1 cellular context compared by ENCODE assay signal in genomic region chr10:92290837-92291609, GRCh38.
A peak's percentile ranks its signal among the peaks of the same experiment; 100 is the strongest.
TF ChIP-seq lines count a peak whose summit lies in the region.

Gene CPEB3, minus strand, starts transcription at chr10:92291078. Its CDS starts 50,728 bp downstream, at chr10:92240350.
Gene MARCHF5, plus strand, starts transcription at chr10:92291167. Its CDS starts 328 bp downstream, at chr10:92291495.

TF ChIP-seq in GM12878, 131 proteins besides CTCF, POLR2A, EP300 and RAD21 (continued from another document and continues in another):
- TF ChIP-seq SKIL (IDR thresholded peaks at IDR 0.05; ENCODE audit: low read depth, poor library complexity, severe bottlenecking) (peak; percentile 12), POLR2AphosphoS5 (IDR thresholded peaks at IDR 0.05; ENCODE audit: low read length) (no peak; the same call in 1 of the 2 replicates), SMAD5 (IDR thresholded peaks at IDR 0.05; ENCODE audit: low read depth) (no peak), FOS (IDR thresholded peaks at IDR 0.05; ENCODE audit: borderline replicate concordance, extremely low read depth, insufficient read length) (no peak), SIX5 (IDR thresholded peaks at IDR 0.05; ENCODE audit: low read depth, low read length, severe bottlenecking) (peak; percentile 87), MTA2 (IDR thresholded peaks at IDR 0.05; ENCODE audit: low read depth) (no peak), ZBED1 (IDR thresholded peaks at IDR 0.05; ENCODE audit: borderline replicate concordance) (no peak), DPF2 (IDR thresholded peaks at IDR 0.05) (peak; percentile 87), PRDM15 (CRISPR knock-in tag; IDR thresholded peaks at IDR 0.05) (no peak), POLR2AphosphoS2 (IDR thresholded peaks at IDR 0.05; ENCODE audit: low read depth, low read length) (no peak), MTA3 (IDR thresholded peaks at IDR 0.05; ENCODE audit: borderline replicate concordance, low read length) (no peak), HCFC1 (IDR thresholded peaks at IDR 0.05; ENCODE audit: low read length) (peak; percentile 96), MEF2A (IDR thresholded peaks at IDR 0.05; ENCODE audit: insufficient read depth, low read depth, low read length) (0 out of 2 replicates have a peak, but pooled peaks have one; percentile 42), GABPA (IDR thresholded peaks at IDR 0.05; ENCODE audit: low read depth) (peak; percentile 58; the same call in 1 of the 2 replicates), HDGF (IDR thresholded peaks at IDR 0.05) (peak; percentile 20; the same call in 1 of the 2 replicates), PML (IDR thresholded peaks at IDR 0.05; ENCODE audit: low read length) (no peak), RELB (IDR thresholded peaks at IDR 0.05; ENCODE audit: low read depth) (peak; percentile 38; the same call in 1 of the 2 replicates), YBX1 (IDR thresholded peaks at IDR 0.05) (no peak), BACH1 (IDR thresholded peaks at IDR 0.05; ENCODE audit: borderline replicate concordance) (0 out of 2 replicates have a peak, but pooled peaks have one; percentile 49), KLF5 (IDR thresholded peaks at IDR 0.05; ENCODE audit: partially characterized antibody) (no peak), SPI1 (IDR thresholded peaks at IDR 0.05; ENCODE audit: borderline replicate concordance, insufficient read depth, low read depth, low read length) (no peak), SRF (IDR thresholded peaks at IDR 0.05; ENCODE audit: low read depth in 2 of 2, low read length in 2 of 2) (peak in 1 of 2 experiments; percentile 68; a peak in 1 of 4 replicates), SREBF1 (IDR thresholded peaks at IDR 0.05; ENCODE audit: low read length) (peak; percentile 83), HSF1 (IDR thresholded peaks at IDR 0.05; ENCODE audit: low read depth, low read length) (no peak), RCOR1 (conservative IDR thresholded peaks at IDR 0.05; ENCODE audit: low read depth, low read length) (no peak), MAX (IDR thresholded peaks at IDR 0.05; ENCODE audit: low read depth, low read length) (0 out of 2 replicates have a peak, but pooled peaks have one; percentile 11), RB1 (IDR thresholded peaks at IDR 0.05; ENCODE audit: borderline replicate concordance) (peak; percentile 29; the same call in 1 of the 2 replicates), NR2C1 (IDR thresholded peaks at IDR 0.05) (peak; percentile 92), ZNF24 (IDR thresholded peaks at IDR 0.05) (no peak), YY1 (IDR thresholded peaks at IDR 0.05; ENCODE audit: low read depth, low read length) (peak; percentile 68), SMC3 (IDR thresholded peaks at IDR 0.05; ENCODE audit: borderline replicate concordance, low read length) (peak; percentile 22; the same call in 1 of the 2 replicates), ZZZ3 (IDR thresholded peaks at IDR 0.05; ENCODE audit: control insufficient read depth, insufficient read length, low read depth) (no peak), USF1 (IDR thresholded peaks at IDR 0.05; ENCODE audit: borderline replicate concordance, extremely low read length, insufficient read depth, low read depth, low read length) (no peak), NR2F1 (conservative IDR thresholded peaks at IDR 0.05) (peak; percentile 41; the same call in 1 of the 2 replicates), ZBTB40 (IDR thresholded peaks at IDR 0.05; ENCODE audit: borderline replicate concordance) (peak; percentile 59; the same call in 1 of the 2 replicates), MLLT1 (IDR thresholded peaks at IDR 0.05) (0 out of 2 replicates have a peak, but pooled peaks have one; percentile 12), JUNB (IDR thresholded peaks at IDR 0.05) (no peak), ZSCAN29 (IDR thresholded peaks at IDR 0.05) (no peak), GATAD2B (conservative IDR thresholded peaks at IDR 0.05; ENCODE audit: low read depth) (peak; percentile 79), SREBF2 (IDR thresholded peaks at IDR 0.05; ENCODE audit: low read length) (no peak), ATF7 (IDR thresholded peaks at IDR 0.05; ENCODE audit: low read depth) (peak; percentile 51; the same call in 1 of the 2 replicates), ZNF207 (IDR thresholded peaks at IDR 0.05; ENCODE audit: borderline replicate concordance) (no peak), FOXK2 (IDR thresholded peaks at IDR 0.05) (no peak), SMARCA5 (IDR thresholded peaks at IDR 0.05) (0 out of 2 replicates have a peak, but pooled peaks have one; percentile 34), NKRF (conservative IDR thresholded peaks at IDR 0.05) (peak; percentile 65)
